1 cellular context compared by ENCODE assay signal in the genomic region with DNA sequence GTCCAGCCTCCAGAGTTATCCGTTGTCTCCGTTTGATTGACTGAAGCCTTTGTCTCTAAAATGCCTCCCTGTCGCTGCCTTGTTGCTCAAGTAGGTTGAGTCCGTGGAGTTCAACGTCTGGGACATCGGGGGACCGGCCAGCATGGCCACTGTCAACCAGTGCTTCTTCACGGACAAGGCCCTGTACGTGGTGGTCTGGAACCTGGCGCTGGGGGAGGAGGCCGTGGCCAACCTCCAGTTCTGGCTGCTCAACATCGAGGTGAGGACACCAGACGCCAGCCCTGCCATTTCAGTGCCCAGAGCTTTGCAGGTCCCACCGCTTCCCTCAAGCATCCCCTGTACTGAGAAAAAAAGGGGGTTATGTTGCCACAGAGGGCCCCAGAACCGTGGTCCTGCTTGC.
TF ChIP-seq lines count a peak whose summit lies in the region.

No MANE protein-coding gene starts in this region.

TF ChIP-seq in WTC11, 78 proteins besides CTCF, POLR2A, EP300 and RAD21:
- TF ChIP-seq NR3C1 (CRISPR knock-in tag; conservative IDR thresholded peaks at IDR 0.05; ENCODE audit: low read depth) (no peak), FOXP1 (CRISPR knock-in tag; IDR thresholded peaks at IDR 0.05; ENCODE audit: borderline replicate concordance) (no peak), OVOL2 (CRISPR knock-in tag; IDR thresholded peaks at IDR 0.05; ENCODE audit: borderline replicate concordance) (no peak), NR2C2 (CRISPR knock-in tag; IDR thresholded peaks at IDR 0.05) (no peak), ZNF219 (CRISPR knock-in tag; IDR thresholded peaks at IDR 0.05; ENCODE audit: borderline replicate concordance) (no peak), ZNF232 (CRISPR knock-in tag; IDR thresholded peaks at IDR 0.05) (no peak), ZNF416 (CRISPR knock-in tag; IDR thresholded peaks at IDR 0.05) (no peak), TCF7 (CRISPR knock-in tag; IDR thresholded peaks at IDR 0.05; ENCODE audit: low read depth) (no peak), GRHL2 (CRISPR knock-in tag; IDR thresholded peaks at IDR 0.05; ENCODE audit: insufficient replicate concordance, severe bottlenecking) (no peak), JUN (CRISPR knock-in tag; IDR thresholded peaks at IDR 0.05) (no peak)
- TF ChIP-seq, protein P1, sequence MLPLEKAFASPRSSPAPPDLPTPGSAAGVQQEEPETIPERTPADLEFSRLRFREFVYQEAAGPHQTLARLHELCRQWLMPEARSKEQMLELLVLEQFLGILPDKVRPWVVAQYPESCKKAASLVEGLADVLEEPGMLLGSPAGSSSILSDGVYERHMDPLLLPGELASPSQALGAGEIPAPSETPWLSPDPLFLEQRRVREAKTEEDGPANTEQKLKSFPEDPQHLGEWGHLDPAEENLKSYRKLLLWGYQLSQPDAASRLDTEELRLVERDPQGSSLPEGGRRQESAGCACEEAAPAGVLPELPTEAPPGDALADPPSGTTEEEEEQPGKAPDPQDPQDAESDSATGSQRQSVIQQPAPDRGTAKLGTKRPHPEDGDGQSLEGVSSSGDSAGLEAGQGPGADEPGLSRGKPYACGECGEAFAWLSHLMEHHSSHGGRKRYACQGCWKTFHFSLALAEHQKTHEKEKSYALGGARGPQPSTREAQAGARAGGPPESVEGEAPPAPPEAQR (CRISPR knock-in tag; IDR thresholded peaks at IDR 0.05) = no peak
- TF ChIP-seq, protein P2, sequence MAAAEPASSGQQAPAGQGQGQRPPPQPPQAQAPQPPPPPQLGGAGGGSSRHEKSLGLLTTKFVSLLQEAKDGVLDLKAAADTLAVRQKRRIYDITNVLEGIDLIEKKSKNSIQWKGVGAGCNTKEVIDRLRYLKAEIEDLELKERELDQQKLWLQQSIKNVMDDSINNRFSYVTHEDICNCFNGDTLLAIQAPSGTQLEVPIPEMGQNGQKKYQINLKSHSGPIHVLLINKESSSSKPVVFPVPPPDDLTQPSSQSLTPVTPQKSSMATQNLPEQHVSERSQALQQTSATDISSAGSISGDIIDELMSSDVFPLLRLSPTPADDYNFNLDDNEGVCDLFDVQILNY (CRISPR knock-in tag; IDR thresholded peaks at IDR 0.05) = no peak
- TF ChIP-seq, protein P3, sequence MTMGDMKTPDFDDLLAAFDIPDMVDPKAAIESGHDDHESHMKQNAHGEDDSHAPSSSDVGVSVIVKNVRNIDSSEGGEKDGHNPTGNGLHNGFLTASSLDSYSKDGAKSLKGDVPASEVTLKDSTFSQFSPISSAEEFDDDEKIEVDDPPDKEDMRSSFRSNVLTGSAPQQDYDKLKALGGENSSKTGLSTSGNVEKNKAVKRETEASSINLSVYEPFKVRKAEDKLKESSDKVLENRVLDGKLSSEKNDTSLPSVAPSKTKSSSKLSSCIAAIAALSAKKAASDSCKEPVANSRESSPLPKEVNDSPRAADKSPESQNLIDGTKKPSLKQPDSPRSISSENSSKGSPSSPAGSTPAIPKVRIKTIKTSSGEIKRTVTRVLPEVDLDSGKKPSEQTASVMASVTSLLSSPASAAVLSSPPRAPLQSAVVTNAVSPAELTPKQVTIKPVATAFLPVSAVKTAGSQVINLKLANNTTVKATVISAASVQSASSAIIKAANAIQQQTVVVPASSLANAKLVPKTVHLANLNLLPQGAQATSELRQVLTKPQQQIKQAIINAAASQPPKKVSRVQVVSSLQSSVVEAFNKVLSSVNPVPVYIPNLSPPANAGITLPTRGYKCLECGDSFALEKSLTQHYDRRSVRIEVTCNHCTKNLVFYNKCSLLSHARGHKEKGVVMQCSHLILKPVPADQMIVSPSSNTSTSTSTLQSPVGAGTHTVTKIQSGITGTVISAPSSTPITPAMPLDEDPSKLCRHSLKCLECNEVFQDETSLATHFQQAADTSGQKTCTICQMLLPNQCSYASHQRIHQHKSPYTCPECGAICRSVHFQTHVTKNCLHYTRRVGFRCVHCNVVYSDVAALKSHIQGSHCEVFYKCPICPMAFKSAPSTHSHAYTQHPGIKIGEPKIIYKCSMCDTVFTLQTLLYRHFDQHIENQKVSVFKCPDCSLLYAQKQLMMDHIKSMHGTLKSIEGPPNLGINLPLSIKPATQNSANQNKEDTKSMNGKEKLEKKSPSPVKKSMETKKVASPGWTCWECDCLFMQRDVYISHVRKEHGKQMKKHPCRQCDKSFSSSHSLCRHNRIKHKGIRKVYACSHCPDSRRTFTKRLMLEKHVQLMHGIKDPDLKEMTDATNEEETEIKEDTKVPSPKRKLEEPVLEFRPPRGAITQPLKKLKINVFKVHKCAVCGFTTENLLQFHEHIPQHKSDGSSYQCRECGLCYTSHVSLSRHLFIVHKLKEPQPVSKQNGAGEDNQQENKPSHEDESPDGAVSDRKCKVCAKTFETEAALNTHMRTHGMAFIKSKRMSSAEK (CRISPR knock-in tag; IDR thresholded peaks at IDR 0.05; ENCODE audit: borderline replicate concordance) = no peak
- TF ChIP-seq, protein P4, sequence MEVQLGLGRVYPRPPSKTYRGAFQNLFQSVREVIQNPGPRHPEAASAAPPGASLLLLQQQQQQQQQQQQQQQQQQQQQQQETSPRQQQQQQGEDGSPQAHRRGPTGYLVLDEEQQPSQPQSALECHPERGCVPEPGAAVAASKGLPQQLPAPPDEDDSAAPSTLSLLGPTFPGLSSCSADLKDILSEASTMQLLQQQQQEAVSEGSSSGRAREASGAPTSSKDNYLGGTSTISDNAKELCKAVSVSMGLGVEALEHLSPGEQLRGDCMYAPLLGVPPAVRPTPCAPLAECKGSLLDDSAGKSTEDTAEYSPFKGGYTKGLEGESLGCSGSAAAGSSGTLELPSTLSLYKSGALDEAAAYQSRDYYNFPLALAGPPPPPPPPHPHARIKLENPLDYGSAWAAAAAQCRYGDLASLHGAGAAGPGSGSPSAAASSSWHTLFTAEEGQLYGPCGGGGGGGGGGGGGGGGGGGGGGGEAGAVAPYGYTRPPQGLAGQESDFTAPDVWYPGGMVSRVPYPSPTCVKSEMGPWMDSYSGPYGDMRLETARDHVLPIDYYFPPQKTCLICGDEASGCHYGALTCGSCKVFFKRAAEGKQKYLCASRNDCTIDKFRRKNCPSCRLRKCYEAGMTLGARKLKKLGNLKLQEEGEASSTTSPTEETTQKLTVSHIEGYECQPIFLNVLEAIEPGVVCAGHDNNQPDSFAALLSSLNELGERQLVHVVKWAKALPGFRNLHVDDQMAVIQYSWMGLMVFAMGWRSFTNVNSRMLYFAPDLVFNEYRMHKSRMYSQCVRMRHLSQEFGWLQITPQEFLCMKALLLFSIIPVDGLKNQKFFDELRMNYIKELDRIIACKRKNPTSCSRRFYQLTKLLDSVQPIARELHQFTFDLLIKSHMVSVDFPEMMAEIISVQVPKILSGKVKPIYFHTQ (CRISPR knock-in tag; IDR thresholded peaks at IDR 0.05) = no peak
- TF ChIP-seq, protein P5, sequence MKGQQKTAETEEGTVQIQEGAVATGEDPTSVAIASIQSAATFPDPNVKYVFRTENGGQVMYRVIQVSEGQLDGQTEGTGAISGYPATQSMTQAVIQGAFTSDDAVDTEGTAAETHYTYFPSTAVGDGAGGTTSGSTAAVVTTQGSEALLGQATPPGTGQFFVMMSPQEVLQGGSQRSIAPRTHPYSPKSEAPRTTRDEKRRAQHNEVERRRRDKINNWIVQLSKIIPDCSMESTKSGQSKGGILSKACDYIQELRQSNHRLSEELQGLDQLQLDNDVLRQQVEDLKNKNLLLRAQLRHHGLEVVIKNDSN (CRISPR knock-in tag; IDR thresholded peaks at IDR 0.05) = no peak
